ENCODE assay signal across 13 cellular contexts in genomic region chr5:17221843-17222614, GRCh38. TPM values are rescaled to one million over a fixed set of nuclear protein-coding genes. Genes with fewer than 3 reads are reported as not detected.
DNase-seq lines count a peak whose midpoint lies in the region; ATAC-seq, FAIRE-seq and TF ChIP-seq lines count a peak whose summit lies in the region.
"Had no signal": no experiment of that assay in that cellular context is flagged by ENCODE, and none has a peak within 500 bp of the region (broad histone marks: within the 10 kb centered on the region; RNA-seq: fewer than 3 reads in every experiment).

No MANE protein-coding gene starts in this region.

- peak overlapping the region; percentile 42 for H3K27ac Mint-ChIP-seq in WTC11
- H3K27ac Mint-ChIP-seq in natural killer cell treated with Interleukin-12 subunit alpha and Interleukin-12 subunit beta and Interleukin-15 and Interleukin-18, amount 100 ng/mL, for 72 hours, result no peak overlapping the region
- H3K27ac Mint-ChIP-seq: activated naive CD4-positive, alpha-beta T cell treated with anti-CD3 and anti-CD28 coated beads, Interleukin-2, amount 50 U/mL, for 72 hours; stimulated activated naive CD8-positive, alpha-beta T cell treated with anti-CD3 and anti-CD28 coated beads, Interleukin-15, Interleukin-2, amounts not matched to agents 100 ng/mL and 50 ng/mL, for 24 hours had no signal

- FAIRE-seq in HTR-8/SVneo (lab: Jason Lieb, UNC), result peak; percentile 51

- no peaks in the 10 kb centered on the region for H3K9me3 Mint-ChIP-seq in WTC11
- H3K9me3 Mint-ChIP-seq in natural killer cell treated with Interleukin-12 subunit alpha and Interleukin-12 subunit beta and Interleukin-15 and Interleukin-18, amount 100 ng/mL, for 72 hours, result no peaks in the 10 kb centered on the region
- H3K9me3 Mint-ChIP-seq: activated naive CD4-positive, alpha-beta T cell treated with anti-CD3 and anti-CD28 coated beads, Interleukin-2, amount 50 U/mL, for 72 hours; stimulated activated naive CD8-positive, alpha-beta T cell treated with anti-CD3 and anti-CD28 coated beads, Interleukin-15, Interleukin-2, amounts not matched to agents 100 ng/mL and 50 ng/mL, for 24 hours had no signal

- DNase-seq in HTR-8/SVneo (ENCODE audit: insufficient read length, low spot score), result no peak
- no peak for DNase-seq in WTC11 (ENCODE audit: low spot score)
- DNase-seq in myocyte (ENCODE audit: low read depth), result peak; percentile 50
- DNase-seq in natural killer cell treated with Interleukin-12 subunit alpha and Interleukin-12 subunit beta and Interleukin-15 and Interleukin-18, amount 100 ng/mL, for 72 hours (ENCODE audit: low spot score), result no peak
- DNase-seq in NCI-H2081 (lab: John Stamatoyannopoulos, UW), result no peak
- DNase-seq: activated CD4-positive, CD25-positive, alpha-beta regulatory T cell treated with anti-CD3 and anti-CD28 coated beads, Interleukin-2, amount 50 U/mL, for 72 hours; Calu3; Kasumi-1 had no signal

- no peaks in the 10 kb centered on the region for H3K27me3 Mint-ChIP-seq in WTC11 (ENCODE audit: low read depth)
- H3K27me3 Mint-ChIP-seq in natural killer cell treated with Interleukin-12 subunit alpha and Interleukin-12 subunit beta and Interleukin-15 and Interleukin-18, amount 100 ng/mL, for 72 hours, result peaks cover 5 to 13% of the 10 kb centered on the region in 2 donors

- 0 out of 2 replicates have a peak, but pooled peaks cover 3% of the 10 kb centered on the region for H3K36me3 Mint-ChIP-seq in WTC11
- H3K36me3 Mint-ChIP-seq in natural killer cell treated with Interleukin-12 subunit alpha and Interleukin-12 subunit beta and Interleukin-15 and Interleukin-18, amount 100 ng/mL, for 72 hours, result no peaks in the 10 kb centered on the region

- ATAC-seq in GM18858 (IDR thresholded peaks at IDR 0.05; ENCODE audit: unreplicated experiment), result peak; percentile 21
- no peak for ATAC-seq in WTC11
- ATAC-seq in GM19455 (IDR thresholded peaks at IDR 0.05; ENCODE audit: unreplicated experiment), result no peak
- ATAC-seq in natural killer cell treated with Interleukin-12 subunit alpha and Interleukin-12 subunit beta and Interleukin-15 and Interleukin-18, amount 100 ng/mL, for 72 hours, result no peak
- ATAC-seq in HG02973 (IDR thresholded peaks at IDR 0.05; ENCODE audit: unreplicated experiment), result no peak
- ATAC-seq: activated naive CD4-positive, alpha-beta T cell treated with anti-CD3 and anti-CD28 coated beads, Interleukin-2, amount 50 U/mL, for 72 hours had no signal

- H3K4me1 Mint-ChIP-seq in WTC11, result peaks cover 72% of the 10 kb centered on the region
- H3K4me1 Mint-ChIP-seq in natural killer cell treated with Interleukin-12 subunit alpha and Interleukin-12 subunit beta and Interleukin-15 and Interleukin-18, amount 100 ng/mL, for 72 hours (ENCODE audit: low read depth in 2 of 2), result peaks cover 0 to 5% of the 10 kb centered on the region in 2 donors

- CTCF ChIA-PET in WTC11 (lab: Charles Lee), result interaction anchor here (0.6 to 0.7 kb wide), 2 partner anchors 15 to 32 kb away, joined by 3 read pairs; no protein-coding TSS in a partner anchor

- H3K4me3 Mint-ChIP-seq in WTC11, result peak overlapping the region; percentile 17; the same call in 1 of the 2 replicates
- H3K4me3 Mint-ChIP-seq in natural killer cell treated with Interleukin-12 subunit alpha and Interleukin-12 subunit beta and Interleukin-15 and Interleukin-18, amount 100 ng/mL, for 72 hours, result no peak overlapping the region
- H3K4me3 Mint-ChIP-seq: stimulated activated naive CD8-positive, alpha-beta T cell treated with anti-CD3 and anti-CD28 coated beads, Interleukin-15, Interleukin-2, amounts not matched to agents 100 ng/mL and 50 ng/mL, for 24 hours had no signal

- POLR2A ChIA-PET in WTC11 (lab: Charles Lee), result no interaction called here

- TF ChIP-seq CTCF in WTC11 (IDR thresholded peaks at IDR 0.05), result no peak

TF ChIP-seq in WTC11, 78 proteins besides CTCF, POLR2A, EP300 and RAD21:
- TF ChIP-seq USF1 (CRISPR knock-in tag; IDR thresholded peaks at IDR 0.05), result no peak
- no peak for TF ChIP-seq PREB (CRISPR knock-in tag; IDR thresholded peaks at IDR 0.05; ENCODE audit: borderline replicate concordance)
- no peak for TF ChIP-seq E2F1 (CRISPR knock-in tag; IDR thresholded peaks at IDR 0.05)
- TF ChIP-seq SMAD3 (CRISPR knock-in tag; IDR thresholded peaks at IDR 0.05; ENCODE audit: borderline replicate concordance), result no peak
- TF ChIP-seq KAT7 (CRISPR knock-in tag; IDR thresholded peaks at IDR 0.05; ENCODE audit: borderline replicate concordance), result no peak
- no peak for TF ChIP-seq ZNF512 (CRISPR knock-in tag; IDR thresholded peaks at IDR 0.05; ENCODE audit: borderline replicate concordance)
- TF ChIP-seq FOXJ3 (CRISPR knock-in tag; IDR thresholded peaks at IDR 0.05; ENCODE audit: borderline replicate concordance), result no peak
- no peak for TF ChIP-seq MYBL2 (CRISPR knock-in tag; IDR thresholded peaks at IDR 0.05)
- TF ChIP-seq ZMAT4 (CRISPR knock-in tag; IDR thresholded peaks at IDR 0.05), result no peak
- TF ChIP-seq NR2C2 (CRISPR knock-in tag; IDR thresholded peaks at IDR 0.05), result no peak
- TF ChIP-seq CREB1 (CRISPR knock-in tag; IDR thresholded peaks at IDR 0.05), result no peak

RNA-seq across cellular contexts. Expression of gene BASP1, which starts 4.6 kb away (rescaled TPM):
- total RNA-seq in WTC11 (2021) (108 to 123 TPM (median 119 TPM) in 3 replicates), myocyte (69.7 and 80.7 TPM in 2 replicates)
- 98.9 TPM for polyA plus RNA-seq in myocyte (2012)
- 1 to 10 TPM; 3.9 to 8.1 TPM for total RNA-seq in natural killer cell treated with Interleukin-12 subunit alpha and Interleukin-12 subunit beta and Interleukin-15 and Interleukin-18, amount 100 ng/mL, for 72 hours
- total RNA-seq: Calu3 had no signal
